In the genomic region with DNA sequence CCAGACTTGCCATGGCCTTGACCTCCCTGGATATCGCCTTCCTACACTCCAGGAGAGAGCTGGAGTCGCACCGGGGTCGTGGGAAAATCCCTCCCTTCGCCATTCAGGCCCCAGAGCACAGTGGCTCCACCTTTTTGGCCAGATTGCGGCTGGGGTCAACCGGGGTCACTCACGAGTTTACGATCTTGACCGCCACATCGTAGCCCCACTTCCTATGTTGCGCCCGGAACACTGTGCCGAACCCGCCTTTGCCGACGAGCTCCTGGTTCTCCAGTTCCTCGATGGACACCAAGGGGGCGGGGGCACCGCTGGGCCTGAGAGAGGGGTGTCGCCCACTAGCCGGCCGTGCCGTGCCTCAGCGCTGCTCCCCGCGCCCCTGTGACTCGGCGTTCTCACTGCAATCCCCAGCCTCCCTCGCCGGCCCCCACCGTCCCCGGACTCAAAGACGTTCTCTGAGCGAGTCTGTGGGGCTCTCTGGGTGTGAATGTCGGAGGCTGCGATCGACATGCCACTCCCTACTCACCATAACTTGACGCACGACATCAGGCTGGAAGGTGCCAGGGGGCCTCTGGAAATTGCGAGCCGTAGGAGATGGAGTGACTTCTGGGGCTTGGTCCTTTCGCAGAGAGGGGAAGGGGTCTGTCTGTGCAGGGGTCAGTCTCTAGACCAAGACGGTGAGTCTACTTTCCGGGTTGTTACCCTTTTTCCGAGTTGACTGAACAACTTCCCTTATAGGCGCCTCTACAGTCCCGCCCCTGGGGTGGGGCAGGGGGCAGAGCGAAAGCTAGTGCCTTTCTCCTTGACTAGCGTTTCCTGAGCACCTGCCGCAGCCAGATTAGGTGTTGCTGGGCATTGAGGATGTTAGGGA, we compare ENCODE assay signal across 8 cellular contexts. TPM values are rescaled to one million over a fixed set of nuclear protein-coding genes. Genes with fewer than 3 reads are reported as not detected.
DNase-seq lines count a peak whose midpoint lies in the region; ATAC-seq and TF ChIP-seq lines count a peak whose summit lies in the region.

A gene (minus strand): TSS at position 708 of the 868 bp plus-strand sequence. CDS start 165 bp downstream, at position 543.

- H3K4me1 ChIP-seq in esophagus (ENCODE audit: control insufficient read depth in 2 of 2, insufficient read depth in 2 of 2, low read length in 1 of 2) (peaks cover 5 to 9% of the 10 kb centered on the region in 2 donors), upper lobe of right lung (peaks cover 27% of the 10 kb centered on the region)

- WGBS in esophagus, 2 donors = 8 to 13% methylated on average over 51 of the region's 51 CpGs

- H3K4me3 ChIP-seq in AG04449 (ENCODE audit: low read depth, low read length) = peak within 1 kb of the TSS; percentile 41
- H3K4me3 ChIP-seq in esophagus (ENCODE audit: low read depth in 1 of 2, low read length in 2 of 2) = peak within 1 kb of the TSS; percentile 53 to 61
- peak within 1 kb of the TSS; percentile 67 for H3K4me3 ChIP-seq in upper lobe of right lung

- no peaks in the 10 kb centered on the region for H3K9me3 Mint-ChIP-seq in activated CD8-positive, alpha-beta T cell treated with anti-CD3 and anti-CD28 coated beads, Interleukin-2, amount 10 ng/mL, durations not matched to agents 7 days and 5 days (ENCODE audit: insufficient read depth)

- ATAC-seq in GM19395 (IDR thresholded peaks at IDR 0.05; ENCODE audit: unreplicated experiment) (peak; percentile 90), HG03565 (IDR thresholded peaks at IDR 0.05; ENCODE audit: unreplicated experiment) (peak; percentile 82), omental fat pad (ENCODE audit: low FRiP score) (peak; percentile 57), upper lobe of right lung (peak; percentile 87)
- ATAC-seq in activated CD8-positive, alpha-beta T cell treated with anti-CD3 and anti-CD28 coated beads, Interleukin-2, amount 10 ng/mL, durations not matched to agents 7 days and 5 days = peak; percentile 97

- H3K36me3 ChIP-seq in esophagus (ENCODE audit: control insufficient read depth in 2 of 2, insufficient read depth in 2 of 2, low read length in 1 of 2) = peaks cover 0 to 4% of the 10 kb centered on the region in 2 donors
- no peaks in the 10 kb centered on the region for H3K36me3 ChIP-seq in upper lobe of right lung

- H3K9me3 ChIP-seq in esophagus (ENCODE audit: control insufficient read depth in 2 of 2, insufficient read depth in 1 of 2, low read depth in 1 of 2, low read length in 1 of 2) = no peaks in the 10 kb centered on the region
- H3K9me3 ChIP-seq in upper lobe of right lung = no peaks in the 10 kb centered on the region

- CTCF ChIA-PET in AG04449 (lab: Yijun Ruan, JAX) = interaction anchor here (0.6 to 37.5 kb wide), 8 partner anchors 8 to 97 kb away, joined by 3 to 1633 read pairs (median 18); a partner anchor contains a TSS
- CTCF ChIA-PET in activated CD8-positive, alpha-beta T cell treated with anti-CD3 and anti-CD28 coated beads, Interleukin-2, amount 10 ng/mL, durations not matched to agents 7 days and 5 days (lab: Charles Lee) = interaction anchor here (0.9 to 12.7 kb wide), 8 partner anchors 7 to 90 kb away, joined by 3 to 709 read pairs (median 6); a partner anchor contains a TSS

- peak within 1 kb of the TSS; percentile 60 to 62 for H3K27ac ChIP-seq in esophagus (ENCODE audit: low read depth in 2 of 2, low read length in 1 of 2)
- H3K27ac ChIP-seq in upper lobe of right lung = peak within 1 kb of the TSS; percentile 79

- peak within 1 kb of the TSS; percentile 90 for H3K4me3 Mint-ChIP-seq in activated CD8-positive, alpha-beta T cell treated with anti-CD3 and anti-CD28 coated beads, Interleukin-2, amount 10 ng/mL, durations not matched to agents 7 days and 5 days

- H3K27me3 ChIP-seq in esophagus (ENCODE audit: control insufficient read depth in 1 of 2, insufficient read depth in 2 of 2, low read length in 2 of 2) (no peaks in the 10 kb centered on the region), upper lobe of right lung (peaks cover 4% of the 10 kb centered on the region)

- peaks cover 24% of the 10 kb centered on the region for H3K27me3 Mint-ChIP-seq in activated CD8-positive, alpha-beta T cell treated with anti-CD3 and anti-CD28 coated beads, Interleukin-2, amount 10 ng/mL, durations not matched to agents 7 days and 5 days (ENCODE audit: low read depth)

- peaks cover 34% of the 10 kb centered on the region for H3K36me3 Mint-ChIP-seq in activated CD8-positive, alpha-beta T cell treated with anti-CD3 and anti-CD28 coated beads, Interleukin-2, amount 10 ng/mL, durations not matched to agents 7 days and 5 days (ENCODE audit: low read depth)

- intact Hi-C loops in upper lobe of right lung (cut with DNase I) = no loop called here

- peak within 1 kb of the TSS; percentile 92 for H3K27ac Mint-ChIP-seq in activated CD8-positive, alpha-beta T cell treated with anti-CD3 and anti-CD28 coated beads, Interleukin-2, amount 10 ng/mL, durations not matched to agents 7 days and 5 days

- no peak for DNase-seq in AG04449 (ENCODE audit: low read depth, low spot score)
- DNase-seq in activated CD8-positive, alpha-beta T cell treated with anti-CD3 and anti-CD28 coated beads, Interleukin-2, amount 10 ng/mL, durations not matched to agents 7 days and 5 days = peak; percentile 82
- no peak for DNase-seq in omental fat pad (ENCODE audit: low spot score)
- peak; percentile 87 for DNase-seq in upper lobe of right lung
- DNase-seq in GOT3 (lab: John Stamatoyannopoulos, UW) = no peak

- POLR2A ChIA-PET in AG04449 (lab: Yijun Ruan, JAX) = interaction anchor here (0.8 kb wide), 1 partner anchor 37 kb away, joined by 3 read pairs; no protein-coding TSS in a partner anchor
- POLR2A ChIA-PET in activated CD8-positive, alpha-beta T cell treated with anti-CD3 and anti-CD28 coated beads, Interleukin-2, amount 10 ng/mL, durations not matched to agents 7 days and 5 days (lab: Charles Lee) = interaction anchor here (0.7 to 13.7 kb wide), 8 partner anchors 16 to 126 kb away, joined by 3 to 185 read pairs (median 4); a partner anchor contains a TSS

- peaks cover 24% of the 10 kb centered on the region for H3K4me1 Mint-ChIP-seq in activated CD8-positive, alpha-beta T cell treated with anti-CD3 and anti-CD28 coated beads, Interleukin-2, amount 10 ng/mL, durations not matched to agents 7 days and 5 days (ENCODE audit: low read depth)

- TF ChIP-seq CTCF in AG04449 (IDR thresholded peaks at IDR 0.05; ENCODE audit: insufficient read depth, low read length, missing control alignments) = no peak
- no peak for TF ChIP-seq CTCF in omental fat pad (IDR thresholded peaks at IDR 0.05)
- no peak for TF ChIP-seq CTCF in upper lobe of right lung (IDR thresholded peaks at IDR 0.05)

RNA-seq across cellular contexts. Expression of the gene that starts here (rescaled TPM):
- 10 to 100 TPM; 26.9 to 28.6 TPM for total RNA-seq in activated CD8-positive, alpha-beta T cell treated with anti-CD3 and anti-CD28 coated beads, Interleukin-2, amount 10 ng/mL, durations not matched to agents 7 days and 5 days
- polyA plus RNA-seq in esophagus = 10 to 100 TPM; 13.3 to 14.4 TPM
- total RNA-seq in omental fat pad (10 to 100 TPM in 2 of 4 donors, 1 to 10 TPM in 2; 9.0 to 18.0 (median 13.2) TPM), upper lobe of right lung (23.4 TPM)

Comparison
In these comparisons a context has a peak if more than half of its experiments do, and no peak if none do; other contexts are left out.
1. DNase-seq: peak in activated CD8-positive, alpha-beta T cell treated with anti-CD3 and anti-CD28 coated beads, Interleukin-2, amount 10 ng/mL, durations not matched to agents 7 days and 5 days (single experiment) and upper lobe of right lung (single experiment); none in AG04449 (single experiment), omental fat pad (single experiment) and GOT3 (single experiment).
2. Peak in every context shown above with its lines, with median percentiles within 50 percentile points of each other: H3K4me3 ChIP-seq and ATAC-seq.